20 cellular contexts compared by ENCODE assay signal in genomic region chr14:35362911-35363374, GRCh38. TPM values are rescaled to one million over a fixed set of nuclear protein-coding genes. Genes with fewer than 3 reads are reported as not detected.
A peak's percentile ranks its signal among the peaks of the same experiment; 100 is the strongest.
DNase-seq lines count a peak whose midpoint lies in the region; ATAC-seq, FAIRE-seq and TF ChIP-seq lines count a peak whose summit lies in the region.
"Had no signal": no experiment of that assay in that cellular context is flagged by ENCODE, and none has a peak within 500 bp of the region (broad histone marks: within the 10 kb centered on the region; RNA-seq: fewer than 3 reads in every experiment).

No MANE protein-coding gene starts in this region.

- no peak for ATAC-seq in activated CD4-positive, CD25-positive, alpha-beta regulatory T cell treated with anti-CD3 and anti-CD28 coated beads, Interleukin-2, amount 50 U/mL, for 24 hours
- ATAC-seq: effector memory CD8-positive, alpha-beta T cell had no signal

- WGBS in hepatocyte (ENCODE audit: low lambda C conversion rate, missing lambda C conversion rate): 87% methylated on average over 25 of the region's 25 CpGs

- H3K4me1 Mint-ChIP-seq in astrocyte (ENCODE audit: low read depth, unreplicated experiment): peaks cover 38% of the 10 kb centered on the region

- H3K4me3 Mint-ChIP-seq in astrocyte (ENCODE audit: unreplicated experiment): no peak overlapping the region
- H3K4me3 Mint-ChIP-seq: activated naive CD4-positive, alpha-beta T cell treated with anti-CD3 and anti-CD28 coated beads, Interleukin-2, amount 50 U/mL, for 24 hours; effector memory CD8-positive, alpha-beta T cell; neural progenitor cell had no signal

- no peaks in the 10 kb centered on the region for H3K36me3 Mint-ChIP-seq in astrocyte (ENCODE audit: low read depth, unreplicated experiment)
- H3K36me3 Mint-ChIP-seq: activated naive CD4-positive, alpha-beta T cell treated with anti-CD3 and anti-CD28 coated beads, Interleukin-2, amount 50 U/mL, for 24 hours; neural progenitor cell had no signal

- H2AFZ ChIP-seq in astrocyte (ENCODE audit: low read depth, low read length) (peak overlapping the region; percentile 0), osteoblast (ENCODE audit: low read length) (peak overlapping the region; percentile 58), hepatocyte (no peak overlapping the region)
- H2AFZ ChIP-seq: neural progenitor cell had no signal

- no peaks in the 10 kb centered on the region for H3K9me3 Mint-ChIP-seq in astrocyte (ENCODE audit: unreplicated experiment)
- H3K9me3 Mint-ChIP-seq: activated naive CD4-positive, alpha-beta T cell treated with anti-CD3 and anti-CD28 coated beads, Interleukin-2, amount 50 U/mL, for 24 hours; effector memory CD8-positive, alpha-beta T cell; neural progenitor cell had no signal

- H3K79me2 ChIP-seq in astrocyte (ENCODE audit: insufficient read depth, low read length) (no peaks in the 10 kb centered on the region), osteoblast (ENCODE audit: insufficient read depth, low read length) (no peaks in the 10 kb centered on the region), hepatocyte (no peaks in the 10 kb centered on the region)

- H3K36me3 ChIP-seq in astrocyte (ENCODE audit: insufficient read depth, low read length) (no peaks in the 10 kb centered on the region), osteoblast (ENCODE audit: insufficient read depth, low read length) (no peaks in the 10 kb centered on the region), hepatocyte (replicated peaks; ENCODE audit: insufficient read depth, low read depth) (no peaks in the 10 kb centered on the region)
- H3K36me3 ChIP-seq: breast epithelium, neural progenitor cell had no signal

- peak overlapping the region; percentile 69 for H3K27ac Mint-ChIP-seq in astrocyte (ENCODE audit: unreplicated experiment)

- H3K4me2 ChIP-seq in astrocyte (ENCODE audit: low read length): peak overlapping the region; percentile 39
- peak overlapping the region; percentile 24 for H3K4me2 ChIP-seq in osteoblast (ENCODE audit: insufficient read depth, low read length)
- no peak overlapping the region for H3K4me2 ChIP-seq in hepatocyte
- H3K4me2 ChIP-seq: neural progenitor cell had no signal

- DNase-seq in GM12865 (ENCODE audit: low read depth) (peak; percentile 33), astrocyte (ENCODE audit: low read depth) (peak; percentile 78), fibroblast of villous mesenchyme (ENCODE audit: low read depth) (peak; percentile 66), osteoblast (ENCODE audit: insufficient read length, low spot score, missing footprints) (peak; percentile 89), mesenteric fat pad (ENCODE audit: low spot score) (no peak), activated gamma-delta T cell (lab: John Stamatoyannopoulos, UW) (no peak), hepatocyte (ENCODE audit: low spot score) (no peak)
- DNase-seq: activated CD4-positive, alpha-beta T cell treated with anti-CD3 and anti-CD28 coated beads, Interleukin-2, amount 50 U/mL, for 1 hour; activated T-cell treated with anti-CD3 and anti-CD28 coated beads for 4 hours; Caco-2; effector memory CD8-positive, alpha-beta T cell; foreskin melanocyte; NCI-H2029; NCI-H524 treated with DMSO at 0.1 percent for 48 hours had no signal

- H3K27ac ChIP-seq in astrocyte (ENCODE audit: low read depth, low read length): no peak overlapping the region
- peak overlapping the region; percentile 47 for H3K27ac ChIP-seq in osteoblast (ENCODE audit: low read depth, low read length)
- no peak overlapping the region for H3K27ac ChIP-seq in hepatocyte
- H3K27ac ChIP-seq: neural progenitor cell had no signal

- H3K4me3 ChIP-seq in GM12865 (ENCODE audit: low read depth, low read length) (no peak overlapping the region), astrocyte (ENCODE audit: insufficient read depth, low read depth, low read length) (no peak overlapping the region), fibroblast of villous mesenchyme (ENCODE audit: low read depth, low read length) (no peak overlapping the region), osteoblast (ENCODE audit: insufficient read depth, low read length) (no peak overlapping the region), hepatocyte (no peak overlapping the region)
- H3K4me3 ChIP-seq: breast epithelium, neural progenitor cell had no signal

- H3K4me1 ChIP-seq in astrocyte (ENCODE audit: insufficient read depth, low read length) (peaks cover 46% of the 10 kb centered on the region), osteoblast (ENCODE audit: insufficient read depth, low read length) (peaks cover 44% of the 10 kb centered on the region), hepatocyte (ENCODE audit: insufficient read depth) (peaks cover 24% of the 10 kb centered on the region)

- H3K9me3 ChIP-seq in astrocyte (ENCODE audit: insufficient read depth, low read depth, low read length) (no peaks in the 10 kb centered on the region), osteoblast (ENCODE audit: low read depth, low read length) (no peaks in the 10 kb centered on the region), hepatocyte (ENCODE audit: low read depth) (no peaks in the 10 kb centered on the region)
- H3K9me3 ChIP-seq: breast epithelium, Caco-2 had no signal

- H3K27me3 ChIP-seq in astrocyte (ENCODE audit: insufficient read depth, low read length): no peaks in the 10 kb centered on the region
- H3K27me3 ChIP-seq in osteoblast (ENCODE audit: insufficient read depth, low read length): no peaks in the 10 kb centered on the region
- H3K27me3 ChIP-seq in hepatocyte: no peaks in the 10 kb centered on the region
- H3K27me3 ChIP-seq: breast epithelium, neural progenitor cell had no signal

- H3K27me3 Mint-ChIP-seq in astrocyte (ENCODE audit: low read depth, unreplicated experiment): no peaks in the 10 kb centered on the region
- H3K27me3 Mint-ChIP-seq: activated naive CD4-positive, alpha-beta T cell treated with anti-CD3 and anti-CD28 coated beads, Interleukin-2, amount 50 U/mL, for 24 hours had no signal

- TF ChIP-seq CTCF in GM12865 (IDR thresholded peaks at IDR 0.05; ENCODE audit: insufficient read depth, low read depth, low read length, missing control alignments) (no peak), astrocyte (IDR thresholded peaks at IDR 0.05; ENCODE audit: insufficient read depth, low read depth, low read length) (no peak), fibroblast of villous mesenchyme (IDR thresholded peaks at IDR 0.05; ENCODE audit: insufficient read depth, low read depth, low read length) (no peak), osteoblast (IDR thresholded peaks at IDR 0.05; ENCODE audit: extremely low read depth, low read depth, low read length) (no peak), hepatocyte (IDR thresholded peaks at IDR 0.05; ENCODE audit: poor library complexity) (no peak)

- H4K20me1 ChIP-seq in astrocyte (ENCODE audit: insufficient read depth, low read length) (no peaks in the 10 kb centered on the region), osteoblast (ENCODE audit: insufficient read depth, low read length) (no peaks in the 10 kb centered on the region), hepatocyte (ENCODE audit: insufficient read depth, poor library complexity, severe bottlenecking) (no peaks in the 10 kb centered on the region)

- H3K9me2 ChIP-seq in hepatocyte (replicated peaks; ENCODE audit: insufficient read depth): no peaks in the 10 kb centered on the region

- no peak overlapping the region for H3K9ac ChIP-seq in astrocyte (ENCODE audit: low read length)
- H3K9ac ChIP-seq: neural progenitor cell had no signal

- FAIRE-seq in astrocyte (lab: Jason Lieb, UNC): no peak
- FAIRE-seq: G401.6, TTC549 had no signal

RNA-seq across cellular contexts. Expression of gene NFKBIA, which starts 41.6 kb away (rescaled TPM):
- total RNA-seq in astrocyte (35.5 and 38.1 TPM in 2 replicates), fibroblast of villous mesenchyme (93.1 and 252 TPM in 2 replicates), osteoblast (43.6 and 51.0 TPM in 2 replicates), mesenteric fat pad (418 TPM), hepatocyte (238 and 252 TPM in 2 replicates)
- 345 and 359 TPM in 2 replicates for polyA plus RNA-seq in hepatocyte

Comparison
In these comparisons a context has a peak if more than half of its experiments do, and no peak if none do; other contexts are left out.
1. DNase-seq: peak in GM12865 (single experiment), astrocyte (single experiment), fibroblast of villous mesenchyme (single experiment) and osteoblast (single experiment); none in mesenteric fat pad (single experiment), activated gamma-delta T cell (single experiment) and hepatocyte (single experiment).